ENCODE assay signal across 28 cellular contexts in the genomic region with DNA sequence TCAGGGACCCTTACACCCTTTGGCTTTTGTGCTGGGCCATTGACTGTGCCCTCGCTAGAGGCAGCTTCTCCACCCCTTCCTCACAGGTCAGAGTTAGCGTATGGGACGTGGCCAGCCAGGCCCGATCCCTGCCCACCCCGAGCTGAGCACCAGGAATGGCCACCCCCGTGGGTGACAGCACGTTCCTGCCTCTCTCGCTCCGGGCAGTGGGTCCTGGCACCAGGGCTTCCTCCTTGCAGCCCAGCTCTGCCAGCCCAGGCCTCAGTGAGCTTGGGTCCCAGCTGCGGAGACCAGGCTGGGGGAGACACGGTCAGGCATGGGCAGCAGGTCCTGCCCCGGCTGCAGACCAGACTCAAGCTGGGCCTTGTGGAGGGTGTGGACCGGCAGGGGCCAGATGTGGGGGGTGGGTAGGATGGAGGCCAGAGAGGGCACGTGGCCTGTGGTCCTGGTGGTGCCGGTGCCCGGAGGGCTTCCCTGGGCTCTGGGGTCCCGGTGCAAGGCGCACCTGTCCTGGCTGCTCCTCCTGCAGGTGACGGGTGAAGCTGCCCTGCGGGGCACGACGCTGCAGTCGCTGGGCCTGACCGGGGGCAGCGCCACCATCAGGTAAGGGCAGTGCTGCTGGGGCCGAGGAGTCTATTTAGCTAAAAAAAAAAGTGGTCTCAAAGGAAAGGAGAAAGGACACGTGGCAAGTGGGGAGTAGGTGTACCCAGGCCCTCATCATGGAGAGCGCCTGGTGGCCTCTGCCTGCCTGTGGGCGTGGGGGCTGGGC. TPM values are rescaled to one million over a fixed set of nuclear protein-coding genes. Genes with fewer than 3 reads are reported as not detected.
DNase-seq lines count a peak whose midpoint lies in the region; ATAC-seq and TF ChIP-seq lines count a peak whose summit lies in the region.
"Had no signal": no experiment of that assay in that cellular context is flagged by ENCODE, and none has a peak within 500 bp of the region (broad histone marks: within the 10 kb centered on the region; RNA-seq: fewer than 3 reads in every experiment).

No MANE protein-coding gene starts in this region.

- TF ChIP-seq CTCF in BE2C (IDR thresholded peaks at IDR 0.05; ENCODE audit: low read depth, low read length) (no peak), RWPE1 (conservative IDR thresholded peaks at IDR 0.05; ENCODE audit: low read depth) (no peak)

- CTCF ChIA-PET in RWPE1 (lab: Yijun Ruan, JAX): interaction anchor here (0.7 kb wide), 2 partner anchors 81 to 424 kb away, joined by 5 read pairs; no protein-coding TSS in a partner anchor

- POLR2A ChIA-PET in RWPE1 (lab: Yijun Ruan, JAX; ENCODE audit: low non-redundant PET): no interaction called here

- H3K4me3 ChIP-seq in BE2C (ENCODE audit: low read depth, low read length): no peak overlapping the region
- H3K4me3 ChIP-seq: ascending aorta had no signal

- H3K27me3 ChIP-seq in BE2C: no peaks in the 10 kb centered on the region
- H3K27me3 ChIP-seq in layer of hippocampus (ENCODE audit: control insufficient read depth, insufficient read depth, low read length): no peaks in the 10 kb centered on the region
- H3K27me3 ChIP-seq: ascending aorta had no signal

- ATAC-seq in GM18870 (IDR thresholded peaks at IDR 0.05; ENCODE audit: unreplicated experiment): no peak
- ATAC-seq in GM18511 (IDR thresholded peaks at IDR 0.05; ENCODE audit: unreplicated experiment): no peak
- ATAC-seq in GM21360 (IDR thresholded peaks at IDR 0.05; ENCODE audit: unreplicated experiment): no peak
- ATAC-seq: activated CD4-positive, CD25-positive, alpha-beta regulatory T cell treated with anti-CD3 and anti-CD28 coated beads, Interleukin-2, amount 50 U/mL, for 24 hours; left ventricle myocardium superior; right cardiac atrium; T-helper 17 cell had no signal

- DNase-seq in BE2C: peak; percentile 10
- no peak for DNase-seq in RWPE1 (ENCODE audit: low spot score)
- DNase-seq: activated CD4-positive, alpha-beta memory T cell treated with anti-CD3 and anti-CD28 coated beads for 36 hours; activated T-cell treated with anti-CD3 and anti-CD28 coated beads, Interleukin-2, amount 50 U/mL, for 72 hours; cortex of kidney; DMS79; GDM1; islet precursor cell; Karpas-422; left ventricle myocardium superior; NCI-H1436 treated with DMSO at 0.1 percent for 48 hours; NCI-H2081 treated with DMSO at 0.1 percent for 48 hours; NCI-H2227 treated with DMSO at 0.1 percent for 48 hours; NCI-H526; Right ventricle myocardium superior; stimulated activated CD4-positive, alpha-beta T cell treated with anti-CD3 and anti-CD28 coated beads, Interleukin-1b, Interleukin-23, amount 100 ng/mL, for 48 hours; stimulated activated naive CD4-positive, alpha-beta T cell treated with Interleukin-2 at 50 U/mL for 16 hours; T-helper 17 cell had no signal

- H3K36me3 ChIP-seq in BE2C: no peaks in the 10 kb centered on the region; the same call in none of the 2 replicates

- no peaks in the 10 kb centered on the region for H3K9me3 ChIP-seq in BE2C
- H3K9me3 ChIP-seq: ascending aorta had no signal

- H3K27ac ChIP-seq in RWPE1 (peak overlapping the region; percentile 100; the same call in 1 of the 2 replicates), layer of hippocampus (ENCODE audit: low read depth, low read length) (peak overlapping the region; percentile 12)
- H3K27ac ChIP-seq: 22Rv1, ascending aorta, HL-60 had no signal

- peaks cover 23% of the 10 kb centered on the region for H3K4me1 ChIP-seq in BE2C

RNA-seq across cellular contexts. Expression of gene ASPSCR1, which starts 18.2 kb away (rescaled TPM):
- polyA plus RNA-seq in BE2C (2012; ENCODE audit: insufficient read depth, insufficient read length, low read depth): 69.7 TPM

RNA-seq across cellular contexts. Expression of gene CENPX, which starts 27.0 kb away (rescaled TPM):
- polyA plus RNA-seq in BE2C (2012; ENCODE audit: insufficient read depth, insufficient read length, low read depth): 262 TPM

RNA-seq across cellular contexts. Expression of gene LRRC45, which starts 27.5 kb away (rescaled TPM):
- 12.0 TPM for polyA plus RNA-seq in BE2C (2012; ENCODE audit: insufficient read depth, insufficient read length, low read depth)

RNA-seq across cellular contexts. Expression of gene NOTUM, which starts 34.7 kb away (rescaled TPM):
- 6.0 TPM for polyA plus RNA-seq in BE2C (2012; ENCODE audit: insufficient read depth, insufficient read length, low read depth)
- polyA plus RNA-seq: CD14-positive monocyte had no signal

RNA-seq across cellular contexts. Expression of gene RAC3, which starts 35.8 kb away (rescaled TPM):
- 65.3 TPM for polyA plus RNA-seq in BE2C (2012; ENCODE audit: insufficient read depth, insufficient read length, low read depth)
- polyA plus RNA-seq: CD14-positive monocyte had no signal
